ENCODE assay signal across 15 cellular contexts in the genomic region with DNA sequence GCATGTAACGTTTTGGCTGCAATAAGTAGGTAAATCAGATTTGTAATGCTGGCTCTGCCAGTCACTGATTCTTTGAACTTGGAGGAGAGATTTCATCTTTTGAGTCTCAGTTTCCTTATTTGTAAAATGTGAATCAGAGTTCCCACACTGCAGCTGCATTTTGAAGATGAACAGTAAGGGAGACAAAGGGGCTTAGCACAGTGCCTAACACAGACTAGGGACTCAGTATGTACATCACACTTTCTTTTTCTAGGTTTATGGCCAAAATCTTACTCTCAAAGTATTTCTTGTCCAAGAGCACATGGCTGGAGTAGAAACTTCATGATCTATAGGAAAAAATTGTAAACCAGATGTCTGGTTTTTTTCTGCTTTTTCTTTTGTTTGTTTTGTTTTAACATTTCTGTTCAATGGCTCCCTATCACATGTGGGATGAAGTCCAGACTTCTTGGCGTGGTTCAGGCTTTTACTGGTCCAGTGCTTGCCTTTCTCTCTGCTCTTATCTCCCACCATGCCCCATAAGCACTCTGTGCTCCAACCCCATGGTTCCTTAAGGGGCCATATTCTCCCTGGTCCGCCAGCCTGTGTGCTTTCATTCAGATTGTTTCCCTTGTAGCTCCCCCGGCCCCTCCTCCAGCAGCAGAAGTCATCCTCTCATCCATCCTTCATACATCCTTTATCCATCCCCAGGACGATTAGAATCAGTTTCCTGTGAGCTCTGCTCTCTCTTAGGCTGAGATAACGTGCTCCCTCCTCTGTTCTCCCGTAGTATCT. TPM values are rescaled to one million over a fixed set of nuclear protein-coding genes. Genes with fewer than 3 reads are reported as not detected.
DNase-seq lines count a peak whose midpoint lies in the region; ATAC-seq, FAIRE-seq and TF ChIP-seq lines count a peak whose summit lies in the region.
"Had no signal": no experiment of that assay in that cellular context is flagged by ENCODE, and none has a peak within 500 bp of the region (broad histone marks: within the 10 kb centered on the region; RNA-seq: fewer than 3 reads in every experiment).

No MANE protein-coding gene starts in this region.

- H3K36me3 Mint-ChIP-seq in CD4-positive, alpha-beta T cell (ENCODE audit: low read depth) = peaks cover 48% of the 10 kb centered on the region
- H3K36me3 Mint-ChIP-seq in astrocyte (ENCODE audit: low read depth, unreplicated experiment) (no peaks in the 10 kb centered on the region), mesothelial cell of epicardium (no peaks in the 10 kb centered on the region)

- peak overlapping the region; percentile 59 for H3K4me3 Mint-ChIP-seq in CD4-positive, alpha-beta T cell
- H3K4me3 Mint-ChIP-seq in astrocyte (ENCODE audit: unreplicated experiment) (no peak overlapping the region), mesothelial cell of epicardium (no peak overlapping the region)
- H3K4me3 Mint-ChIP-seq: B cell had no signal

- TF ChIP-seq POLR2A in prostate gland (IDR thresholded peaks at IDR 0.05) = no peak

- H3K4me2 ChIP-seq in astrocyte (ENCODE audit: low read length) = peak overlapping the region; percentile 39

- intact Hi-C loops in CD4-positive, alpha-beta T cell (cut with DNase I, micrococcal nuclease) = no loop called here
- intact Hi-C loops in prostate gland (cut with DNase I) = no loop called here

- no peaks in the 10 kb centered on the region for H3K9me3 Mint-ChIP-seq in CD4-positive, alpha-beta T cell
- no peaks in the 10 kb centered on the region for H3K9me3 Mint-ChIP-seq in astrocyte (ENCODE audit: unreplicated experiment)
- peaks cover 5% of the 10 kb centered on the region for H3K9me3 Mint-ChIP-seq in mesothelial cell of epicardium

- H4K20me1 ChIP-seq in astrocyte (ENCODE audit: insufficient read depth, low read length) = no peaks in the 10 kb centered on the region

- H3K4me1 ChIP-seq in astrocyte (ENCODE audit: insufficient read depth, low read length) (peaks cover 5% of the 10 kb centered on the region), prostate gland (replicated peaks) (peaks cover 8% of the 10 kb centered on the region)

- no peaks in the 10 kb centered on the region for H3K79me2 ChIP-seq in astrocyte (ENCODE audit: insufficient read depth, low read length)

- no peak for FAIRE-seq in astrocyte (lab: Jason Lieb, UNC)
- FAIRE-seq: frontal cortex, keratinocyte had no signal

- H2AFZ ChIP-seq in astrocyte (ENCODE audit: low read depth, low read length) = no peak overlapping the region

- 71% methylated on average over 7 of the region's 7 CpGs for WGBS in prostate gland

- no peaks in the 10 kb centered on the region for H3K27me3 Mint-ChIP-seq in CD4-positive, alpha-beta T cell
- no peaks in the 10 kb centered on the region for H3K27me3 Mint-ChIP-seq in astrocyte (ENCODE audit: low read depth, unreplicated experiment)
- no peaks in the 10 kb centered on the region for H3K27me3 Mint-ChIP-seq in mesothelial cell of epicardium (ENCODE audit: low read depth)
- H3K27me3 Mint-ChIP-seq: B cell had no signal

- CTCF ChIA-PET in CD4-positive, alpha-beta T cell (lab: Charles Lee) = interaction anchor here (0.7 to 4.0 kb wide), 3 partner anchors 12 to 64 kb away, joined by 3 to 18 read pairs (median 3); partner anchors contain the start of gene SYNE2

- H3K36me3 ChIP-seq in astrocyte (ENCODE audit: insufficient read depth, low read length) (no peaks in the 10 kb centered on the region), prostate gland (no peaks in the 10 kb centered on the region)
- H3K36me3 ChIP-seq: right atrium auricular region had no signal

- no peaks in the 10 kb centered on the region for H3K9me3 ChIP-seq in CD4-positive, alpha-beta T cell (ENCODE audit: control insufficient read depth, low read length)
- H3K9me3 ChIP-seq in astrocyte (ENCODE audit: insufficient read depth, low read depth, low read length) (no peaks in the 10 kb centered on the region), prostate gland (no peaks in the 10 kb centered on the region)
- H3K9me3 ChIP-seq: right atrium auricular region had no signal

- TF ChIP-seq CTCF in CD4-positive, alpha-beta T cell (IDR thresholded peaks at IDR 0.05) = no peak
- TF ChIP-seq CTCF in GM20000 (IDR thresholded peaks at IDR 0.05; ENCODE audit: extremely low read depth, missing control alignments) (no peak), astrocyte (IDR thresholded peaks at IDR 0.05; ENCODE audit: insufficient read depth, low read depth, low read length) (no peak), mesothelial cell of epicardium (IDR thresholded peaks at IDR 0.05; ENCODE audit: unreplicated experiment) (no peak), prostate gland (IDR thresholded peaks at IDR 0.05) (no peak)

- ATAC-seq in CD4-positive, alpha-beta T cell (ENCODE audit: poor library complexity) = no peak

- peak overlapping the region; percentile 1 for H3K27ac Mint-ChIP-seq in CD4-positive, alpha-beta T cell
- H3K27ac Mint-ChIP-seq in astrocyte (ENCODE audit: unreplicated experiment) = no peak overlapping the region
- peak overlapping the region; percentile 54 for H3K27ac Mint-ChIP-seq in mesothelial cell of epicardium
- H3K27ac Mint-ChIP-seq: B cell had no signal

- H3K27me3 ChIP-seq in CD4-positive, alpha-beta T cell (ENCODE audit: control insufficient read depth, insufficient read depth, low read length) = no peaks in the 10 kb centered on the region
- H3K27me3 ChIP-seq in astrocyte (ENCODE audit: insufficient read depth, low read length) (no peaks in the 10 kb centered on the region), prostate gland (replicated peaks; ENCODE audit: insufficient read depth) (no peaks in the 10 kb centered on the region)
- H3K27me3 ChIP-seq: right atrium auricular region had no signal

- no peak overlapping the region for H3K27ac ChIP-seq in CD4-positive, alpha-beta T cell (ENCODE audit: low read depth, low read length)
- no peak overlapping the region for H3K27ac ChIP-seq in astrocyte (ENCODE audit: low read depth, low read length)
- no peak overlapping the region for H3K27ac ChIP-seq in prostate gland
- H3K27ac ChIP-seq: right atrium auricular region had no signal

- POLR2A ChIA-PET in CD4-positive, alpha-beta T cell (lab: Charles Lee) = no interaction called here

- DNase-seq in CD4-positive, alpha-beta T cell = no peak
- peak; percentile 7 for DNase-seq in GM20000 (ENCODE audit: low spot score)
- DNase-seq in astrocyte (ENCODE audit: low read depth) = no peak
- no peak for DNase-seq in mesothelial cell of epicardium (ENCODE audit: low spot score in 2 of 2, unreplicated experiment in 2 of 2)
- no peak for DNase-seq in DMS 273 (lab: John Stamatoyannopoulos, UW; ENCODE audit: unreplicated experiment)
- no peak for DNase-seq in SW 1271 (lab: John Stamatoyannopoulos, UW)
- DNase-seq in dermis blood vessel endothelial cell = no peak
- DNase-seq in prostate gland (ENCODE audit: low spot score) = no peak
- DNase-seq: amygdala, NCI-H1694 treated with DMSO at 0.1 percent for 48 hours, NCI-H524 treated with DMSO at 0.1 percent for 48 hours had no signal

- peak overlapping the region; percentile 7 for H3K4me3 ChIP-seq in astrocyte (ENCODE audit: insufficient read depth, low read depth, low read length)
- no peak overlapping the region for H3K4me3 ChIP-seq in prostate gland
- H3K4me3 ChIP-seq: right atrium auricular region had no signal

- H3K9ac ChIP-seq in astrocyte (ENCODE audit: low read length) = no peak overlapping the region

- peaks cover 49% of the 10 kb centered on the region for H3K4me1 Mint-ChIP-seq in CD4-positive, alpha-beta T cell (ENCODE audit: low read depth)
- H3K4me1 Mint-ChIP-seq in astrocyte (ENCODE audit: low read depth, unreplicated experiment) = no peaks in the 10 kb centered on the region
- peaks cover 23% of the 10 kb centered on the region for H3K4me1 Mint-ChIP-seq in mesothelial cell of epicardium

RNA-seq across cellular contexts. Expression of gene SYNE2, which starts 58.0 kb away (rescaled TPM):
- 10 to 100 TPM; 87.4 to 92.6 TPM for total RNA-seq in CD4-positive, alpha-beta T cell
- total RNA-seq in astrocyte (5.1 and 5.7 TPM in 2 replicates), mesothelial cell of epicardium (84.6 to 87.1 TPM (median 85.3 TPM) in 3 replicates), dermis blood vessel endothelial cell (93.6 and 96.3 TPM in 2 replicates), prostate gland (100 to 1,000 TPM; 104 to 390 TPM)

Comparison
In these comparisons a context has a peak if more than half of its experiments do, and no peak if none do; other contexts are left out.
1. RNA of gene SYNE2, which starts 58.0 kb away (total RNA-seq): 104 to 390 TPM in prostate gland, 93.6 to 96.3 TPM in dermis blood vessel endothelial cell, 87.4 to 92.6 TPM in CD4-positive, alpha-beta T cell and 84.6 to 87.1 TPM in mesothelial cell of epicardium; 5.1 to 5.7 TPM in astrocyte; every median in the first group is over 10 times any median in the second.